In genomic region chr16:29808219-29808900, GRCh38 we compare ENCODE assay signal across 8 cellular contexts. TPM values are rescaled to one million over a fixed set of nuclear protein-coding genes. Genes with fewer than 3 reads are reported as not detected.
DNase-seq lines count a peak whose midpoint lies in the region; ATAC-seq and TF ChIP-seq lines count a peak whose summit lies in the region.

No MANE protein-coding gene starts in this region.

- POLR2A ChIA-PET in MCF 10A (lab: Yijun Ruan, JAX): interaction anchor here (0.5 to 3.7 kb wide), 16 partner anchors 11 to 258 kb away, joined by 3 to 120 read pairs (median 5); partner anchors contain the start of genes ALDOA, C16orf92, CDIPT and HIRIP3

- H3K27me3 Mint-ChIP-seq in MCF 10A (ENCODE audit: insufficient read depth, unreplicated experiment): no peaks in the 10 kb centered on the region

- no TSS peak for BruUV-seq in MCF 10A (replicated peaks; lab: Mats Ljungman, UMichigan)

- TF ChIP-seq CTCF in MCF 10A (IDR thresholded peaks at IDR 0.05; ENCODE audit: unreplicated experiment): no peak

- H3K9me3 ChIP-seq in BLaER1: no peaks in the 10 kb centered on the region
- H3K9me3 ChIP-seq in MG63: no peaks in the 10 kb centered on the region
- no peaks in the 10 kb centered on the region for H3K9me3 ChIP-seq in mucosa of rectum (ENCODE audit: control insufficient read depth in 2 of 2, low read length in 2 of 2)

- peak overlapping the region; percentile 98 for H3K27ac ChIP-seq in BLaER1
- H3K27ac ChIP-seq in mucosa of rectum (ENCODE audit: low read depth in 2 of 2, low read length in 2 of 2): peak overlapping the region; percentile 94 to 97

- H3K27ac Mint-ChIP-seq in MCF 10A (ENCODE audit: low read depth, unreplicated experiment): peak overlapping the region; percentile 79

- peaks cover 25% of the 10 kb centered on the region for H3K36me3 ChIP-seq in BLaER1
- peaks cover 43% of the 10 kb centered on the region for H3K36me3 ChIP-seq in MG63
- H3K36me3 ChIP-seq in mucosa of rectum (ENCODE audit: control insufficient read depth in 2 of 2, insufficient read depth in 2 of 2, low read length in 2 of 2): peaks cover 13 to 17% of the 10 kb centered on the region in 2 donors

- CTCF ChIA-PET in MCF 10A (lab: Yijun Ruan, JAX): interaction anchor here (0.6 to 3.3 kb wide), 9 partner anchors 9 to 224 kb away, joined by 3 to 50 read pairs (median 3); partner anchors contain the start of genes MVP, PAGR1, TAOK2 and TLCD3B

- intact Hi-C loops in MCF 10A (cut with micrococcal nuclease): loop anchor here (5.0 kb wide), 1 partner anchor 214 kb away; the partner anchor contains the start of gene C16orf92

- H3K4me3 Mint-ChIP-seq in MCF 10A (ENCODE audit: unreplicated experiment): peak overlapping the region; percentile 81

- no peaks in the 10 kb centered on the region for H3K27me3 ChIP-seq in BLaER1
- H3K27me3 ChIP-seq in MG63: no peaks in the 10 kb centered on the region
- H3K27me3 ChIP-seq in mucosa of rectum (ENCODE audit: control insufficient read depth in 2 of 2, insufficient read depth in 2 of 2, low read length in 2 of 2): no peaks in the 10 kb centered on the region

- H3K36me3 Mint-ChIP-seq in MCF 10A (ENCODE audit: insufficient read depth, unreplicated experiment): peaks cover 45% of the 10 kb centered on the region

- peaks cover 38% of the 10 kb centered on the region for H3K4me1 Mint-ChIP-seq in MCF 10A (ENCODE audit: insufficient read depth, unreplicated experiment)

- no peak for DNase-seq in MG63
- DNase-seq in MCF 10A (ENCODE audit: unreplicated experiment): no peak
- no peak for DNase-seq in GM19240 (ENCODE audit: insufficient read length, low spot score)
- no peak for DNase-seq in NCI-H748 (lab: John Stamatoyannopoulos, UW; ENCODE audit: unreplicated experiment)

- H3K4me2 ChIP-seq in BLaER1: peak overlapping the region; percentile 99

- H3K9ac ChIP-seq in BLaER1 (peak overlapping the region; percentile 98), mucosa of rectum (ENCODE audit: low read depth in 1 of 2, low read length in 2 of 2) (peak overlapping the region; percentile 48 to 88)

- no peaks in the 10 kb centered on the region for H3K9me3 Mint-ChIP-seq in MCF 10A (ENCODE audit: unreplicated experiment)

- peaks cover 60% of the 10 kb centered on the region for H3K4me1 ChIP-seq in BLaER1
- peaks cover 50 to 55% of the 10 kb centered on the region in 2 donors for H3K4me1 ChIP-seq in mucosa of rectum (ENCODE audit: control insufficient read depth in 2 of 2, insufficient read depth in 2 of 2, low read length in 2 of 2)

- H4K20me1 ChIP-seq in BLaER1: peaks cover 37% of the 10 kb centered on the region

- ATAC-seq in HG03135 (IDR thresholded peaks at IDR 0.05; ENCODE audit: unreplicated experiment): no peak
- ATAC-seq in GM21825 (IDR thresholded peaks at IDR 0.05; ENCODE audit: unreplicated experiment): no peak

- peak overlapping the region; percentile 83 for H3K4me3 ChIP-seq in BLaER1
- H3K4me3 ChIP-seq in MG63: peak overlapping the region; percentile 72
- peak overlapping the region; percentile 69 to 82 for H3K4me3 ChIP-seq in mucosa of rectum (ENCODE audit: low read length in 2 of 2)

RNA-seq across cellular contexts. Expression of gene MAZ, which starts 2.0 kb away (rescaled TPM):
- total RNA-seq in MG63 (2014; rRNA removed; shearing (Covaris generic); ENCODE audit: low replicate concordance): 331 and 420 TPM in 2 replicates
- 185 and 194 TPM in 2 replicates for total RNA-seq in MCF 10A (2022)

RNA-seq across cellular contexts. Expression of gene PRRT2, which starts 3.6 kb away (rescaled TPM):
- not detected in 2 replicates for total RNA-seq in MG63 (2014; rRNA removed; shearing (Covaris generic); ENCODE audit: low replicate concordance)
- total RNA-seq in MCF 10A (2022): 0.42 and 0.96 TPM in 2 replicates

RNA-seq across cellular contexts. Expression of gene PAGR1, which starts 7.6 kb away (rescaled TPM):
- 90.0 and 113 TPM in 2 replicates for total RNA-seq in MG63 (2014; rRNA removed; shearing (Covaris generic); ENCODE audit: low replicate concordance)
- total RNA-seq in MCF 10A (2022): 21.3 and 25.0 TPM in 2 replicates

RNA-seq across cellular contexts. Expression of gene MVP, which starts 11.9 kb away (rescaled TPM):
- 77.1 and 147 TPM in 2 replicates for total RNA-seq in MG63 (2014; rRNA removed; shearing (Covaris generic); ENCODE audit: low replicate concordance)
- total RNA-seq in MCF 10A (2022): 56.5 and 71.9 TPM in 2 replicates

RNA-seq across cellular contexts. Expression of gene KIF22, which starts 17.8 kb away (rescaled TPM):
- 74.9 and 134 TPM in 2 replicates for total RNA-seq in MG63 (2014; rRNA removed; shearing (Covaris generic); ENCODE audit: low replicate concordance)
- 36.3 and 53.8 TPM in 2 replicates for total RNA-seq in MCF 10A (2022)
